8 cellular contexts compared by ENCODE assay signal in genomic region chr20:47274449-47275108, GRCh38.
DNase-seq lines count a peak whose midpoint lies in the region; ATAC-seq and TF ChIP-seq lines count a peak whose summit lies in the region.

No MANE protein-coding gene starts in this region.

- H2AFZ ChIP-seq in parathyroid adenoma: no peak overlapping the region

- H3K4me3 ChIP-seq in AG10803 (ENCODE audit: low read length): no peak overlapping the region
- no peak overlapping the region for H3K4me3 ChIP-seq in parathyroid adenoma (ENCODE audit: low read depth, low read length)

- no peaks in the 10 kb centered on the region for H3K9me3 ChIP-seq in parathyroid adenoma (ENCODE audit: control insufficient read depth, low read length)

- DNase-seq in AG10803 (ENCODE audit: low read depth) (peak; percentile 93), fibroblast of gingiva (ENCODE audit: low read depth) (peak; percentile 94), C1 segment of cervical spinal cord (lab: John Stamatoyannopoulos, UW) (no peak), NCI-H1930 (lab: John Stamatoyannopoulos, UW) (no peak)
- DNase-seq in activated CD4-positive, alpha-beta T cell treated with anti-CD3 and anti-CD28 coated beads for 4 hours: peak; percentile 28 to 34

- H3K36me3 ChIP-seq in parathyroid adenoma (ENCODE audit: control insufficient read depth, insufficient read depth, low read length): no peaks in the 10 kb centered on the region

- TF ChIP-seq CTCF in AG10803 (conservative IDR thresholded peaks at IDR 0.05; ENCODE audit: low read length): no peak; the same call in 1 of the 2 replicates
- no peak for TF ChIP-seq CTCF in parathyroid adenoma (IDR thresholded peaks at IDR 0.05)

- peak overlapping the region; percentile 12 for H3K27ac ChIP-seq in parathyroid adenoma

- H3K4me2 ChIP-seq in parathyroid adenoma (ENCODE audit: low read length): no peak overlapping the region

- no peak overlapping the region for H3K9ac ChIP-seq in parathyroid adenoma

- no peaks in the 10 kb centered on the region for H3K4me1 ChIP-seq in parathyroid adenoma

- no peaks in the 10 kb centered on the region for H3K27me3 ChIP-seq in parathyroid adenoma (ENCODE audit: control insufficient read depth, insufficient read depth, low read length)

- ATAC-seq in GM19324 (IDR thresholded peaks at IDR 0.05; ENCODE audit: low FRiP score, unreplicated experiment) (peak; percentile 64), HG03469 (IDR thresholded peaks at IDR 0.05; ENCODE audit: unreplicated experiment) (peak; percentile 51)

- peaks cover 36% of the 10 kb centered on the region for H3K79me2 ChIP-seq in parathyroid adenoma

Comparison
In these comparisons a context has a peak if more than half of its experiments do, and no peak if none do; other contexts are left out.
1. DNase-seq: peak in AG10803 (single experiment), activated CD4-positive, alpha-beta T cell treated with anti-CD3 and anti-CD28 coated beads for 4 hours (2 of 2) and fibroblast of gingiva (single experiment); none in C1 segment of cervical spinal cord (0 of 14) and NCI-H1930 (0 of 2).